In the genomic region with DNA sequence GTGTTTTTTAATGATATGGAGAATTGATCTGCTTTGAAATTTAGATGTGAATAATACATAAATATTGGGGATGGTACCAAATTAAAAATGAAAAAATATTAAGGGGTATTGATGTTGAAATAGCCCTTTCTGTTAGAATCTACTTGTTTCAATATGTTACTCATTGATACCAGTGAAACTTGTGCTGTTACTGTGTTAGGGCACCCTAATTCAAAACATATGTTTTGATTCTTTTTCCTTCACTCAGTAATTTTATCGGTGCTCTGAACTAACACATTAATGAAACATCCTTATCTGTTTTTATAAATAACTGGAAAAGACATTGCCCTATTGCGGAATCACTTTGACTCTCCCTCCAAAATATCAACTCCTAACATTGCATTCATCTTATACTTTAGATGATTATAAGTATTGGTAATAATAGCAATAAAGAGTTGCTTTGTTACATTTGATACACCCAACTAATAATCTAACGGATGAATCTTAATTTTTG, we compare ENCODE assay signal across 17 cellular contexts.
"Had no signal": no experiment of that assay in that cellular context is flagged by ENCODE, and none has a peak within 500 bp of the region (broad histone marks: within the 10 kb centered on the region; RNA-seq: fewer than 3 reads in every experiment).

No MANE protein-coding gene starts in this region.

- H3K4me3 ChIP-seq: dorsolateral prefrontal cortex, gastroesophageal sphincter, heart right ventricle, mucosa of descending colon, pancreas, stomach, testis, upper lobe of left lung had no signal

- ATAC-seq: gastroesophageal sphincter; heart right ventricle; left colon; naive thymus-derived CD4-positive, alpha-beta T cell; pancreas; WTC11 had no signal

- H3K27ac Mint-ChIP-seq: activated naive CD4-positive, alpha-beta T cell treated with anti-CD3 and anti-CD28 coated beads, Interleukin-2, amount 50 U/mL, for 24 hours; endodermal cell; WTC11 had no signal

- H3K9me3 ChIP-seq: gastroesophageal sphincter, heart right ventricle, mucosa of descending colon, pancreas, stomach, testis, upper lobe of left lung had no signal

- H3K27me3 Mint-ChIP-seq: activated naive CD4-positive, alpha-beta T cell treated with anti-CD3 and anti-CD28 coated beads, Interleukin-2, amount 50 U/mL, for 24 hours; naive thymus-derived CD4-positive, alpha-beta T cell had no signal

- H3K4me1 Mint-ChIP-seq: endodermal cell had no signal

- DNase-seq: activated CD4-positive, alpha-beta T cell treated with anti-CD3 and anti-CD28 coated beads for 4 hours; activated T-cell treated with anti-CD3 and anti-CD28 coated beads for 4 hours; dorsolateral prefrontal cortex; endodermal cell; erythroblast; heart right ventricle; left colon; mucosa of descending colon; naive thymus-derived CD4-positive, alpha-beta T cell; pancreas; stimulated activated CD4-positive, alpha-beta T cell treated with anti-CD3 and anti-CD28 coated beads, Interleukin-1b, Interleukin-23, amount 100 ng/mL, for 48 hours; stomach; testis; upper lobe of left lung had no signal

- H3K4me3 Mint-ChIP-seq: activated naive CD4-positive, alpha-beta T cell treated with anti-CD3 and anti-CD28 coated beads, Interleukin-2, amount 50 U/mL, for 24 hours; endodermal cell; WTC11 had no signal
